29 cellular contexts compared by ENCODE assay signal in genomic region chr11:30109774-30110173, GRCh38.
"Had no signal": no experiment of that assay in that cellular context is flagged by ENCODE, and none has a peak within 500 bp of the region (broad histone marks: within the 10 kb centered on the region; RNA-seq: fewer than 3 reads in every experiment).

No MANE protein-coding gene starts in this region.

- H3K27ac ChIP-seq: stomach, suprapubic skin, testis, thoracic aorta, thyroid gland, tibial artery, tibial nerve, transverse colon, upper lobe of left lung, upper lobe of right lung, uterus, vagina had no signal

- H3K27ac Mint-ChIP-seq: stimulated activated effector memory CD8-positive, alpha-beta T cell treated with anti-CD3 and anti-CD28 coated beads, Interleukin-12 subunit alpha, Interleukin-12 subunit beta, amount 100 ng/mL, for 72 hours; stimulated activated memory B cell treated with anti-CD40 and anti-IgM and Interleukin-4, amounts not matched to agents 10 μg/mL and 1 μg/mL and 100 μg/mL, for 72 hours; stimulated activated naive B cell treated with anti-CD40 and anti-IgM and Interleukin-4, amounts not matched to agents 10 μg/mL and 1 μg/mL and 100 μg/mL, for 72 hours; stimulated activated naive CD8-positive, alpha-beta T cell treated with anti-CD3 and anti-CD28 coated beads, Interleukin-15, amount 100 ng/mL, for 72 hours; stimulated activated naive CD8-positive, alpha-beta T cell treated with anti-CD3 and anti-CD28 coated beads, Interleukin-15, Interleukin-2, amounts not matched to agents 100 ng/mL and 50 ng/mL, for 24 hours; type B pancreatic cell had no signal

- H3K4me1 Mint-ChIP-seq: stimulated activated effector memory CD8-positive, alpha-beta T cell treated with anti-CD3 and anti-CD28 coated beads, Interleukin-12 subunit alpha, Interleukin-12 subunit beta, amount 100 ng/mL, for 72 hours; stimulated activated memory B cell treated with anti-CD40 and anti-IgM and Interleukin-4, amounts not matched to agents 10 μg/mL and 1 μg/mL and 100 μg/mL, for 72 hours; stimulated activated naive B cell treated with anti-CD40 and anti-IgM and Interleukin-4, amounts not matched to agents 10 μg/mL and 1 μg/mL and 100 μg/mL, for 72 hours; stimulated activated naive CD8-positive, alpha-beta T cell treated with anti-CD3 and anti-CD28 coated beads, Interleukin-15, amount 100 ng/mL, for 72 hours had no signal

- H3K4me3 Mint-ChIP-seq: stimulated activated effector memory CD8-positive, alpha-beta T cell treated with anti-CD3 and anti-CD28 coated beads, Interleukin-12 subunit alpha, Interleukin-12 subunit beta, amount 100 ng/mL, for 72 hours; stimulated activated memory B cell treated with anti-CD40 and anti-IgM and Interleukin-4, amounts not matched to agents 10 μg/mL and 1 μg/mL and 100 μg/mL, for 72 hours; stimulated activated naive B cell treated with anti-CD40 and anti-IgM and Interleukin-4, amounts not matched to agents 10 μg/mL and 1 μg/mL and 100 μg/mL, for 72 hours; stimulated activated naive CD8-positive, alpha-beta T cell treated with anti-CD3 and anti-CD28 coated beads, Interleukin-15, amount 100 ng/mL, for 72 hours; stimulated activated naive CD8-positive, alpha-beta T cell treated with anti-CD3 and anti-CD28 coated beads, Interleukin-15, Interleukin-2, amounts not matched to agents 100 ng/mL and 50 ng/mL, for 24 hours; type B pancreatic cell had no signal

- H3K4me3 ChIP-seq: stomach, suprapubic skin, testis, thoracic aorta, thyroid gland, tibial artery, tibial nerve, transverse colon, upper lobe of left lung, upper lobe of right lung, uterus, vagina had no signal

- H3K9me3 Mint-ChIP-seq: stimulated activated effector memory CD8-positive, alpha-beta T cell treated with anti-CD3 and anti-CD28 coated beads, Interleukin-12 subunit alpha, Interleukin-12 subunit beta, amount 100 ng/mL, for 72 hours; stimulated activated memory B cell treated with anti-CD40 and anti-IgM and Interleukin-4, amounts not matched to agents 10 μg/mL and 1 μg/mL and 100 μg/mL, for 72 hours; stimulated activated naive B cell treated with anti-CD40 and anti-IgM and Interleukin-4, amounts not matched to agents 10 μg/mL and 1 μg/mL and 100 μg/mL, for 72 hours; stimulated activated naive CD8-positive, alpha-beta T cell treated with anti-CD3 and anti-CD28 coated beads, Interleukin-15, amount 100 ng/mL, for 72 hours; stimulated activated naive CD8-positive, alpha-beta T cell treated with anti-CD3 and anti-CD28 coated beads, Interleukin-15, Interleukin-2, amounts not matched to agents 100 ng/mL and 50 ng/mL, for 24 hours; type B pancreatic cell had no signal

- FAIRE-seq: urothelium cell line had no signal

- H3K36me3 Mint-ChIP-seq: stimulated activated effector memory CD8-positive, alpha-beta T cell treated with anti-CD3 and anti-CD28 coated beads, Interleukin-12 subunit alpha, Interleukin-12 subunit beta, amount 100 ng/mL, for 72 hours; stimulated activated memory B cell treated with anti-CD40 and anti-IgM and Interleukin-4, amounts not matched to agents 10 μg/mL and 1 μg/mL and 100 μg/mL, for 72 hours; stimulated activated naive B cell treated with anti-CD40 and anti-IgM and Interleukin-4, amounts not matched to agents 10 μg/mL and 1 μg/mL and 100 μg/mL, for 72 hours; type B pancreatic cell had no signal

- H3K4me1 ChIP-seq: stomach, suprapubic skin, testis, thyroid gland, tibial artery, tibial nerve, transverse colon, upper lobe of right lung, uterus, vagina had no signal

- H3K9me3 ChIP-seq: stomach, suprapubic skin, testis, thoracic aorta, thyroid gland, tibial artery, tibial nerve, transverse colon, upper lobe of left lung, upper lobe of right lung, uterus, vagina had no signal

- H3K27me3 ChIP-seq: stomach, suprapubic skin, testis, thyroid gland, tibial artery, tibial nerve, transverse colon, upper lobe of left lung, upper lobe of right lung, uterus, vagina had no signal

- ATAC-seq: stimulated activated effector memory CD8-positive, alpha-beta T cell treated with anti-CD3 and anti-CD28 coated beads, Interleukin-12 subunit alpha, Interleukin-12 subunit beta, amount 100 ng/mL, for 72 hours; stimulated activated memory B cell treated with anti-CD40 and anti-IgM and Interleukin-4, amounts not matched to agents 10 μg/mL and 1 μg/mL and 100 μg/mL, for 72 hours; stimulated activated naive B cell treated with anti-CD40 and anti-IgM and Interleukin-4, amounts not matched to agents 10 μg/mL and 1 μg/mL and 100 μg/mL, for 72 hours; stimulated activated naive CD8-positive, alpha-beta T cell treated with anti-CD3 and anti-CD28 coated beads, Interleukin-15, amount 100 ng/mL, for 72 hours; stimulated activated naive CD8-positive, alpha-beta T cell treated with anti-CD3 and anti-CD28 coated beads, Interleukin-15, Interleukin-2, amounts not matched to agents 100 U/mL and 50 U/mL, for 24 hours; upper lobe of right lung had no signal

- H3K36me3 ChIP-seq: stomach, suprapubic skin, thoracic aorta, thyroid gland, tibial artery, tibial nerve, transverse colon, upper lobe of left lung, upper lobe of right lung, uterus, vagina had no signal

- DNase-seq: stimulated activated CD4-positive, alpha-beta T cell treated with anti-CD3 and anti-CD28 coated beads, Interleukin-2, amount 100 ng/mL, for 48 hours; stimulated activated CD4-positive, alpha-beta T cell treated with anti-CD3 and anti-CD28 coated beads, Interleukin-4, amount 100 ng/mL, for 1 hour; stimulated activated CD4-positive, alpha-beta T cell treated with anti-CD3 and anti-CD28 coated beads, Interleukin-4, amount 100 ng/mL, for 24 hours; stimulated activated CD4-positive, alpha-beta T cell treated with anti-CD3 and anti-CD28 coated beads, Interleukin-4, amount 100 ng/mL, for 4 hours; stimulated activated CD8-positive, alpha-beta memory T cell treated with anti-CD3 and anti-CD28 coated beads, Interleukin-4, amount 100 ng/mL, for 48 hours; stimulated activated naive B cell treated with anti-CD40 and anti-IgM and Interleukin-4, amounts not matched to agents 10 μg/mL and 1 μg/mL and 100 μg/mL, for 72 hours; stimulated activated naive CD4-positive, alpha-beta T cell; stimulated activated naive CD4-positive, alpha-beta T cell treated with Interleukin-2 at 50 U/mL for 16 hours; stimulated activated naive CD8-positive, alpha-beta T cell treated with anti-CD3 and anti-CD28 coated beads, Interleukin-15, amount 100 ng/mL, for 72 hours; stimulated activated naive CD8-positive, alpha-beta T cell treated with anti-CD3 and anti-CD28 coated beads, Interleukin-15, Interleukin-2, amounts not matched to agents 100 U/mL and 50 U/mL, for 24 hours; stomach; substantia nigra; testis; thyroid gland; tibial artery; transverse colon; trophoblast cell; upper lobe of left lung; upper lobe of right lung; uterus had no signal

- H3K27me3 Mint-ChIP-seq: stimulated activated memory B cell treated with anti-CD40 and anti-IgM and Interleukin-4, amounts not matched to agents 10 μg/mL and 1 μg/mL and 100 μg/mL, for 72 hours; stimulated activated naive B cell treated with anti-CD40 and anti-IgM and Interleukin-4, amounts not matched to agents 10 μg/mL and 1 μg/mL and 100 μg/mL, for 72 hours; stimulated activated naive CD8-positive, alpha-beta T cell treated with anti-CD3 and anti-CD28 coated beads, Interleukin-15, amount 100 ng/mL, for 72 hours; stimulated activated naive CD8-positive, alpha-beta T cell treated with anti-CD3 and anti-CD28 coated beads, Interleukin-15, Interleukin-2, amounts not matched to agents 100 ng/mL and 50 ng/mL, for 24 hours; type B pancreatic cell had no signal
